ENCODE assay signal across 15 cellular contexts in the genomic region with DNA sequence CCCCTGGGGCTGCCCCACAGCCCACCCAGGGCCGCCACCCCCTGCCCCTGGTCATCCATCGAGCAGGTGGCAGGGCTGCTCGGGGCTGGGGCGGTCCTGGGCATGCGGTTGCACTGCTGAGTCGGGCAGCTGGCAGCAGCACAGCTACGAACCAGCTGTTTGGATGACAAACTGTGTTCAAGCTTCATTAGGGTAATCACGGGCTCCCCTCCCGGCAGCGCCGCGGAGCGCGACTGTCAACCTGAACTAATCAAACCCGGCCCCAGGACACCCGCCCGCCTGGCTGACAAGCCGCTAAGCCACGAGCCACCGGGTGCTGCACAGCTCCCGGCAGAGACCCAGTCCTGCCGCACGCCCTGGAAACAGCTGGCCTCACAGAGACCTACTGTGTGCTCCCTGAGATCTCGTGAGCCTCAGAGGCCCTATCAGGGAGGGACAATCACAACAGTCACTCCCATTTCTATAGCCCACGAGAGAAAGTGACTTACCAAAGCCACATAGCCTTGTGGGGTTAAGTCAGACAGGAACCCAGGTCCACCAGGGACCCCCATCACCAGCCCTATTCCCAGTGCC.
DNase-seq lines count a peak whose midpoint lies in the region; ATAC-seq, FAIRE-seq and TF ChIP-seq lines count a peak whose summit lies in the region.
"Had no signal": no experiment of that assay in that cellular context is flagged by ENCODE, and none has a peak within 500 bp of the region (broad histone marks: within the 10 kb centered on the region; RNA-seq: fewer than 3 reads in every experiment).

No MANE protein-coding gene starts in this region.

- no peak overlapping the region for H3K4me3 ChIP-seq in GM12865 (ENCODE audit: low read depth, low read length)
- no peak overlapping the region for H3K4me3 ChIP-seq in GM12878
- H3K4me3 ChIP-seq in neural cell (ENCODE audit: low read length) = no peak overlapping the region
- H3K4me3 ChIP-seq: skin epidermis, thyroid gland had no signal

- H2AFZ ChIP-seq in GM12878 (ENCODE audit: control insufficient read depth, low read depth, low read length) (no peak overlapping the region), neural cell (ENCODE audit: low read depth, low read length) (no peak overlapping the region)

- WGBS in GM12878 (ENCODE audit: insufficient coverage, insufficient replicate concordance, low lambda C conversion rate, missing lambda C conversion rate) = 37% methylated on average over 17 of the region's 25 CpGs

- DNase-seq in GM12865 (ENCODE audit: low read depth) = peak; percentile 31
- peak; percentile 69 to 82 for DNase-seq in NCI-H2081 (lab: John Stamatoyannopoulos, UW)
- no peak for DNase-seq in GM12878 (ENCODE audit: low read depth, low spot score)
- DNase-seq in GF-D8 (lab: John Stamatoyannopoulos, UW) = no peak
- DNase-seq in NCI-H774 (lab: John Stamatoyannopoulos, UW) = no peak
- DNase-seq: activated CD4-positive, alpha-beta T cell treated with anti-CD3 and anti-CD28 coated beads, Interleukin-2, amount 10 ng/mL, durations not matched to agents 24 days and 14 days; kidney glomerular epithelial cell; MM.1S; OCI-M1 had no signal

- peaks cover 5% of the 10 kb centered on the region for H3K4me1 ChIP-seq in GM12878 (ENCODE audit: control insufficient read depth, insufficient read depth, low read length)

- no peak for FAIRE-seq in GM12878 (lab: Jason Lieb, UNC)
- FAIRE-seq: frontal cortex had no signal

- H3K9me2 ChIP-seq in neural cell (ENCODE audit: insufficient read depth, low read length) = no peaks in the 10 kb centered on the region

- no peaks in the 10 kb centered on the region for H3F3A ChIP-seq in neural cell (ENCODE audit: insufficient read depth, low read length, poor library complexity, severe bottlenecking)

- in situ Hi-C loops in GM12878 (cut with MboI) = no loop called here

- H3K9ac ChIP-seq in GM12878 (ENCODE audit: control insufficient read depth, insufficient read depth, low read length) = no peak overlapping the region
- no peak overlapping the region for H3K9ac ChIP-seq in neural cell (ENCODE audit: low read length)

- SMC1A ChIA-PET in GM12878 (lab: Charles Lee; ENCODE audit: uncharacterized antibody, unreplicated experiment) = interaction anchor here (1.1 kb wide), 1 partner anchor 159 kb away, joined by 3 read pairs; no protein-coding TSS in a partner anchor

- TF ChIP-seq RAD21 in GM12878 (IDR thresholded peaks at IDR 0.05; ENCODE audit: insufficient read depth, low read depth, low read length) (no peak), neural cell (conservative IDR thresholded peaks at IDR 0.05) (no peak)

- no TSS peak for BruUV-seq in GM12878 (replicated peaks; lab: Mats Ljungman, UMichigan)

- RAD21 ChIA-PET in GM12878 (lab: Charles Lee; ENCODE audit: unreplicated experiment) = no interaction called here

- no peaks in the 10 kb centered on the region for H4K20me1 ChIP-seq in GM12878 (ENCODE audit: control insufficient read depth, insufficient read depth)
- H4K20me1 ChIP-seq in neural cell (ENCODE audit: insufficient read depth) = no peaks in the 10 kb centered on the region

- no peaks in the 10 kb centered on the region for H3K9me3 ChIP-seq in GM12878 (replicated peaks; ENCODE audit: control insufficient read depth, insufficient read depth, low read length)
- no peaks in the 10 kb centered on the region for H3K9me3 ChIP-seq in neural cell (ENCODE audit: low read length)
- H3K9me3 ChIP-seq: thyroid gland had no signal

- no peaks in the 10 kb centered on the region for H3K79me2 ChIP-seq in GM12878 (ENCODE audit: control insufficient read depth, insufficient read depth, low read length)
- H3K79me2 ChIP-seq in neural cell (replicated peaks; ENCODE audit: insufficient read depth, low read length) = peaks cover 35% of the 10 kb centered on the region

- no peaks in the 10 kb centered on the region for H3K27me3 ChIP-seq in GM12878 (replicated peaks in 1 of 2; ENCODE audit: control insufficient read depth in 2 of 2, insufficient read depth in 2 of 2, low read length in 1 of 2)
- H3K27me3 ChIP-seq in neural cell (ENCODE audit: insufficient read depth, low read depth, low read length) = no peaks in the 10 kb centered on the region
- H3K27me3 ChIP-seq: thyroid gland had no signal

- POLR2A ChIA-PET in GM12878 (lab: Charles Lee) = interaction anchor here (0.6 kb wide), 1 partner anchor 151 kb away, joined by 3 read pairs; no protein-coding TSS in a partner anchor

- no peaks in the 10 kb centered on the region for H3K36me3 ChIP-seq in GM12878 (ENCODE audit: control insufficient read depth in 2 of 2, insufficient read depth in 2 of 2, low read length in 1 of 2)
- no peaks in the 10 kb centered on the region for H3K36me3 ChIP-seq in neural cell (ENCODE audit: insufficient read depth, low read length)
- H3K36me3 ChIP-seq: thyroid gland had no signal

- CTCF ChIA-PET in GM12878 (lab: Yijun Ruan, JAX) = no interaction called here

- TF ChIP-seq POLR2A in GM12878 (IDR thresholded peaks at IDR 0.05; ENCODE audit: low read depth, low read length) = no peak

- H3K4me2 ChIP-seq in GM12878 (ENCODE audit: control insufficient read depth, insufficient read depth) = no peak overlapping the region
- no peak overlapping the region for H3K4me2 ChIP-seq in neural cell (ENCODE audit: low read length)

- no peak for ATAC-seq in GM12878
- no peak for ATAC-seq in HG02642 (IDR thresholded peaks at IDR 0.05; ENCODE audit: poor library complexity, unreplicated experiment)
- ATAC-seq: natural killer cell treated with Interleukin-12 subunit alpha and Interleukin-12 subunit beta and Interleukin-15 and Interleukin-18, amount 100 ng/mL, for 72 hours had no signal

- intact Hi-C loops in GM12878 (cut with micrococcal nuclease; ENCODE audit: unreplicated experiment) = no loop called here

- no peak overlapping the region for H3K27ac ChIP-seq in GM12878 (ENCODE audit: control insufficient read depth, insufficient read depth)
- no peak overlapping the region for H3K27ac ChIP-seq in neural cell (ENCODE audit: low read length)
- H3K27ac ChIP-seq: skin epidermis, thyroid gland had no signal

- TF ChIP-seq EP300 in GM12878 (IDR thresholded peaks at IDR 0.05; ENCODE audit: borderline replicate concordance in 1 of 2, control insufficient read depth in 1 of 2, low read depth in 2 of 2, low read length in 2 of 2) = no peak
- no peak for TF ChIP-seq EP300 in neural cell (conservative IDR thresholded peaks at IDR 0.05; ENCODE audit: poor library complexity, severe bottlenecking)

- no peak for TF ChIP-seq CTCF in GM12865 (IDR thresholded peaks at IDR 0.05; ENCODE audit: insufficient read depth, low read depth, low read length, missing control alignments)
- no peak for TF ChIP-seq CTCF in GM12878 (IDR thresholded peaks at IDR 0.05 in 2 of 3, conservative IDR thresholded peaks at IDR 0.05 in 1 of 3; ENCODE audit: control insufficient read depth in 2 of 3, extremely low read depth in 1 of 3, insufficient read depth in 1 of 3, low read depth in 3 of 3, low read length in 3 of 3)
- TF ChIP-seq CTCF in neural cell (IDR thresholded peaks at IDR 0.05; ENCODE audit: poor library complexity, severe bottlenecking) = no peak

TF ChIP-seq in GM12878, 131 proteins besides CTCF, POLR2A, EP300 and RAD21:
- TF ChIP-seq ZBTB33 (IDR thresholded peaks at IDR 0.05) = 0 out of 2 replicates have a peak, but pooled peaks have one; percentile 30
- TF ChIP-seq ZNF274 (IDR thresholded peaks at IDR 0.05; ENCODE audit: insufficient read depth, insufficient read length) = no peak

TF ChIP-seq in neural cell, 6 proteins besides CTCF, POLR2A, EP300 and RAD21:
- TF ChIP-seq TAF1 (IDR thresholded peaks at IDR 0.05; ENCODE audit: low read depth) (no peak), MXI1 (conservative IDR thresholded peaks at IDR 0.05; ENCODE audit: poor library complexity, severe bottlenecking) (no peak), EZH2 (IDR thresholded peaks at IDR 0.05; ENCODE audit: borderline replicate concordance, insufficient read depth, low read length, poor library complexity, severe bottlenecking) (no peak), SMC3 (conservative IDR thresholded peaks at IDR 0.05; ENCODE audit: poor library complexity) (no peak), POLR2AphosphoS5 (IDR thresholded peaks at IDR 0.05) (peak; percentile 9), REST (IDR thresholded peaks at IDR 0.05; ENCODE audit: borderline replicate concordance) (no peak)

Comparison
In these comparisons a context has a peak if more than half of its experiments do, and no peak if none do; other contexts are left out.
1. DNase-seq: peak in GM12865 (single experiment) and NCI-H2081 (2 of 2); none in GM12878 (single experiment), GF-D8 (single experiment) and NCI-H774 (single experiment).